Comparison of ENCODE assay signal across 8 cellular contexts in genomic region chr1:154418898-154419619, GRCh38. TPM values are rescaled to one million over a fixed set of nuclear protein-coding genes. Genes with fewer than 3 reads are reported as not detected.
DNase-seq lines count a peak whose midpoint lies in the region; ATAC-seq and TF ChIP-seq lines count a peak whose summit lies in the region.

No MANE protein-coding gene starts in this region.

- intact Hi-C loops in esophagus muscularis mucosa (cut with DNase I), result no loop called here

- H3K4me3 Mint-ChIP-seq in CD4-positive, CD25-positive, alpha-beta regulatory T cell, result peak overlapping the region; percentile 71 to 87 (median 76)

- no peaks in the 10 kb centered on the region for H3K27me3 Mint-ChIP-seq in CD4-positive, CD25-positive, alpha-beta regulatory T cell

- peak overlapping the region; percentile 76 for H3K27ac ChIP-seq in CD4-positive, CD25-positive, alpha-beta regulatory T cell (ENCODE audit: insufficient read depth, low read length, poor library complexity, severe bottlenecking)
- H3K27ac ChIP-seq in RWPE2 (ENCODE audit: poor library complexity, severe bottlenecking) (peak overlapping the region; percentile 95), esophagus muscularis mucosa (replicated peaks in 1 of 4) (peak overlapping the region; percentile 91 to 98 (median 98)), parathyroid adenoma (peak overlapping the region; percentile 53)

- no peak for TF ChIP-seq CTCF in RWPE2 (IDR thresholded peaks at IDR 0.05; ENCODE audit: poor library complexity, severe bottlenecking)
- no peak for TF ChIP-seq CTCF in esophagus muscularis mucosa (IDR thresholded peaks at IDR 0.05)
- TF ChIP-seq CTCF in parathyroid adenoma (IDR thresholded peaks at IDR 0.05), result no peak

- no peak for TF ChIP-seq EP300 in esophagus muscularis mucosa (IDR thresholded peaks at IDR 0.05)

- H3K27ac Mint-ChIP-seq in CD4-positive, CD25-positive, alpha-beta regulatory T cell, result peak overlapping the region; percentile 93 to 98 (median 97)

- no peaks in the 10 kb centered on the region for H3K27me3 ChIP-seq in CD4-positive, CD25-positive, alpha-beta regulatory T cell (ENCODE audit: control insufficient read depth, insufficient read depth, low read length)
- H3K27me3 ChIP-seq in RWPE2 (ENCODE audit: insufficient read depth, poor library complexity, severe bottlenecking) (no peaks in the 10 kb centered on the region), esophagus muscularis mucosa (no peaks in the 10 kb centered on the region), parathyroid adenoma (ENCODE audit: control insufficient read depth, insufficient read depth, low read length) (no peaks in the 10 kb centered on the region), H7 (ENCODE audit: control insufficient read depth, insufficient read depth, low read length) (no peaks in the 10 kb centered on the region)

- DNase-seq in CD4-positive, CD25-positive, alpha-beta regulatory T cell, result no peak
- DNase-seq in RWPE2 (ENCODE audit: low spot score), result no peak
- no peak for DNase-seq in esophagus muscularis mucosa (ENCODE audit: extremely low spot score)
- no peak for DNase-seq in H7
- DNase-seq in GM19240 (ENCODE audit: insufficient read length, low spot score), result no peak
- no peak for DNase-seq in MV-4-11 (lab: John Stamatoyannopoulos, UW)

- H3K36me3 ChIP-seq in CD4-positive, CD25-positive, alpha-beta regulatory T cell (ENCODE audit: control insufficient read depth, insufficient read depth, low read length), result peaks cover 22% of the 10 kb centered on the region
- H3K36me3 ChIP-seq in RWPE2 (ENCODE audit: low read depth) (0 out of 2 replicates have a peak, but pooled peaks cover 6% of the 10 kb centered on the region), esophagus muscularis mucosa (no peaks in the 10 kb centered on the region), parathyroid adenoma (ENCODE audit: control insufficient read depth, insufficient read depth, low read length) (no peaks in the 10 kb centered on the region), H7 (replicated peaks; ENCODE audit: control insufficient read depth, insufficient read depth, low read length) (no peaks in the 10 kb centered on the region)

- 56% methylated on average over 3 of the region's 5 CpGs for WGBS in esophagus muscularis mucosa

- no peak for TF ChIP-seq POLR2A in esophagus muscularis mucosa (IDR thresholded peaks at IDR 0.05; ENCODE audit: low read depth)

- H3K79me2 ChIP-seq in parathyroid adenoma, result no peaks in the 10 kb centered on the region

- ATAC-seq in CD4-positive, CD25-positive, alpha-beta regulatory T cell (ENCODE audit: low read depth in 2 of 2), result no peak
- ATAC-seq in RWPE2 (ENCODE audit: low read depth) (no peak), GM18907 (IDR thresholded peaks at IDR 0.05; ENCODE audit: unreplicated experiment) (no peak)

- H3K4me2 ChIP-seq in parathyroid adenoma (ENCODE audit: low read length), result no peak overlapping the region

- H3K4me1 ChIP-seq in CD4-positive, CD25-positive, alpha-beta regulatory T cell (ENCODE audit: control insufficient read depth, insufficient read depth, low read length, poor library complexity, severe bottlenecking), result peaks cover 93% of the 10 kb centered on the region
- H3K4me1 ChIP-seq in RWPE2 (ENCODE audit: insufficient read depth, poor library complexity, severe bottlenecking) (peaks cover 61% of the 10 kb centered on the region), esophagus muscularis mucosa (peaks cover 95 to 100% (median 100%) of the 10 kb centered on the region in 4 donors), parathyroid adenoma (peaks cover 8% of the 10 kb centered on the region)

- H3K9ac ChIP-seq in parathyroid adenoma, result no peak overlapping the region

- peaks cover 19 to 92% (median 71%) of the 10 kb centered on the region in 4 donors for H3K4me1 Mint-ChIP-seq in CD4-positive, CD25-positive, alpha-beta regulatory T cell

- peak overlapping the region; percentile 74 for H3K4me3 ChIP-seq in CD4-positive, CD25-positive, alpha-beta regulatory T cell (ENCODE audit: low read depth, low read length)
- H3K4me3 ChIP-seq in RWPE2 (ENCODE audit: severe bottlenecking), result no peak overlapping the region
- peak overlapping the region in 3 of 4 donors; percentile 12 to 41 (median 30) for H3K4me3 ChIP-seq in esophagus muscularis mucosa
- no peak overlapping the region for H3K4me3 ChIP-seq in parathyroid adenoma (ENCODE audit: low read depth, low read length)
- no peak overlapping the region for H3K4me3 ChIP-seq in H7 (ENCODE audit: insufficient read depth, low read depth, low read length)

- no peaks in the 10 kb centered on the region for H3K9me3 ChIP-seq in CD4-positive, CD25-positive, alpha-beta regulatory T cell (ENCODE audit: control insufficient read depth in 2 of 2, low read length in 2 of 2)
- H3K9me3 ChIP-seq in RWPE2 (ENCODE audit: severe bottlenecking), result no peaks in the 10 kb centered on the region
- no peaks in the 10 kb centered on the region for H3K9me3 ChIP-seq in esophagus muscularis mucosa
- H3K9me3 ChIP-seq in parathyroid adenoma (ENCODE audit: control insufficient read depth, low read length), result no peaks in the 10 kb centered on the region

- H2AFZ ChIP-seq in parathyroid adenoma, result peak overlapping the region; percentile 22

- peaks cover 32% of the 10 kb centered on the region for H3K36me3 Mint-ChIP-seq in CD4-positive, CD25-positive, alpha-beta regulatory T cell

- peaks cover 0 to 1% (median 0%) of the 10 kb centered on the region in 7 donors for H3K9me3 Mint-ChIP-seq in CD4-positive, CD25-positive, alpha-beta regulatory T cell

RNA-seq across cellular contexts. Expression of gene IL6R, which starts 13.9 kb away (rescaled TPM):
- total RNA-seq in CD4-positive, CD25-positive, alpha-beta regulatory T cell, result 135 TPM
- polyA plus RNA-seq in CD4-positive, CD25-positive, alpha-beta regulatory T cell, result 10 to 100 TPM; 54.5 to 84.4 (median 62.2) TPM
- total RNA-seq in esophagus muscularis mucosa, result 10 to 100 TPM; 44.4 to 61.1 (median 54.9) TPM
- 8.6 and 10.3 TPM in 2 replicates for total RNA-seq in H7 (2014; rRNA removed; shearing (Covaris generic))

Comparison
In these comparisons a context has a peak if more than half of its experiments do, and no peak if none do; other contexts are left out.
1. H3K4me3 ChIP-seq: peak in CD4-positive, CD25-positive, alpha-beta regulatory T cell (single experiment) and esophagus muscularis mucosa (3 of 4); none in RWPE2 (single experiment), parathyroid adenoma (single experiment) and H7 (single experiment).
2. Peak in every context shown above with its lines, with median percentiles within 50 percentile points of each other: H3K27ac ChIP-seq.